In the genomic region with DNA sequence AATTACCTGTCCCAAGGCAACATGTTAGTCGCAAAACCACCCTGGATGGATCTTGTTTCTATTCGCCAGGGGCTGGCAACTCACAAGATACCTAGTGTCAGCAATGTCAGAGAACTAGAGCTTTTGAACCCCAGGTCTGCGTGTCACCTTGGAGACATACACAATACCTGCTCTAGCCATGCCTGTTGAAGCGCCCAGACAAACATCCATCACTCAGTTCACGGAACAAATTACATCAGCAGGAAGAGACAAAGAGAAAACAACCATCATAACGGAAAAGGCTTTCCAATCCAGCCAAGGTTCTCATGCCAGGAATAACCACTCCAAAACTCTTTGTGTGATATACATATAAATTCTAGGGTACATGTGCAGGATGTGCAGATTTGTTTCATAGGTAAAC, we compare ENCODE assay signal across 8 cellular contexts. TPM values are rescaled to one million over a fixed set of nuclear protein-coding genes. Genes with fewer than 3 reads are reported as not detected.
DNase-seq lines count a peak whose midpoint lies in the region; TF ChIP-seq lines count a peak whose summit lies in the region.

No MANE protein-coding gene starts in this region.

- H3K4me2 ChIP-seq in osteoblast (ENCODE audit: insufficient read depth, low read length) = peak overlapping the region; percentile 95

- peaks cover 49% of the 10 kb centered on the region for H3K4me1 ChIP-seq in osteoblast (ENCODE audit: insufficient read depth, low read length)

- H3K4me3 ChIP-seq in osteoblast (ENCODE audit: insufficient read depth, low read length) = peak overlapping the region; percentile 93

- H3K36me3 ChIP-seq in osteoblast (ENCODE audit: insufficient read depth, low read length) = peaks cover 41% of the 10 kb centered on the region

- peak overlapping the region; percentile 93 for H3K27ac ChIP-seq in osteoblast (ENCODE audit: low read depth, low read length)

- in situ Hi-C loops in GM13976 (cut with MboI; ENCODE audit: low sequenced_read_pairs, unreplicated experiment) = no loop called here

- TF ChIP-seq CTCF in osteoblast (IDR thresholded peaks at IDR 0.05; ENCODE audit: extremely low read depth, low read depth, low read length) = no peak
- TF ChIP-seq CTCF in GM13976 (IDR thresholded peaks at IDR 0.05; ENCODE audit: borderline replicate concordance, control extremely low read depth, extremely low read depth, insufficient read depth, missing control alignments) = no peak

- no peak overlapping the region for H2AFZ ChIP-seq in osteoblast (ENCODE audit: low read length)

- peaks cover 46% of the 10 kb centered on the region for H4K20me1 ChIP-seq in osteoblast (ENCODE audit: insufficient read depth, low read length)

- peaks cover 72% of the 10 kb centered on the region for H3K79me2 ChIP-seq in osteoblast (ENCODE audit: insufficient read depth, low read length)

- no peaks in the 10 kb centered on the region for H3K27me3 ChIP-seq in osteoblast (ENCODE audit: insufficient read depth, low read length)

- DNase-seq in COLO668 (lab: John Stamatoyannopoulos, UW; ENCODE audit: unreplicated experiment) (peak; percentile 18), NCI-H69 (lab: John Stamatoyannopoulos, UW) (peak; percentile 46), dermis microvascular lymphatic vessel endothelial cell (ENCODE audit: low read depth in 2 of 2) (peak; percentile 92 to 96), osteoblast (ENCODE audit: insufficient read length, low spot score, missing footprints) (no peak), NCI-H2227 (lab: John Stamatoyannopoulos, UW; ENCODE audit: unreplicated experiment) (no peak), Ammon's horn (ENCODE audit: low spot score) (no peak), A172 (ENCODE audit: low spot score) (no peak), GM13976 (ENCODE audit: low spot score) (no peak)

- no peaks in the 10 kb centered on the region for H3K9me3 ChIP-seq in osteoblast (ENCODE audit: low read depth, low read length)

RNA-seq across cellular contexts. Expression of gene CD59, which starts 2.2 kb away (rescaled TPM):
- total RNA-seq in dermis microvascular lymphatic vessel endothelial cell (669 and 765 TPM in 2 replicates), osteoblast (345 and 377 TPM in 2 replicates)
- 615 and 682 TPM in 2 replicates for total RNA-seq in A172 (2014; rRNA removed; shearing (Covaris generic))

RNA-seq across cellular contexts. Expression of gene C11orf91, which starts 33.4 kb away (rescaled TPM):
- total RNA-seq in dermis microvascular lymphatic vessel endothelial cell (not detected in 2 replicates), osteoblast (not detected in 2 replicates)
- not detected in 2 replicates for total RNA-seq in A172 (2014; rRNA removed; shearing (Covaris generic))

RNA-seq across cellular contexts. Expression of gene FBXO3, which starts 40.3 kb away (rescaled TPM):
- total RNA-seq in dermis microvascular lymphatic vessel endothelial cell (30.6 and 31.1 TPM in 2 replicates), osteoblast (35.8 and 38.3 TPM in 2 replicates)
- total RNA-seq in A172 (2014; rRNA removed; shearing (Covaris generic)) = 64.8 and 66.4 TPM in 2 replicates

Comparison
In these comparisons a context has a peak if more than half of its experiments do, and no peak if none do; other contexts are left out.
1. DNase-seq: peak in COLO668 (single experiment), NCI-H69 (single experiment) and dermis microvascular lymphatic vessel endothelial cell (2 of 2); none in osteoblast (single experiment), NCI-H2227 (single experiment), Ammon's horn (single experiment), A172 (single experiment) and GM13976 (single experiment).